ENCODE assay signal across 8 cellular contexts in the genomic region with DNA sequence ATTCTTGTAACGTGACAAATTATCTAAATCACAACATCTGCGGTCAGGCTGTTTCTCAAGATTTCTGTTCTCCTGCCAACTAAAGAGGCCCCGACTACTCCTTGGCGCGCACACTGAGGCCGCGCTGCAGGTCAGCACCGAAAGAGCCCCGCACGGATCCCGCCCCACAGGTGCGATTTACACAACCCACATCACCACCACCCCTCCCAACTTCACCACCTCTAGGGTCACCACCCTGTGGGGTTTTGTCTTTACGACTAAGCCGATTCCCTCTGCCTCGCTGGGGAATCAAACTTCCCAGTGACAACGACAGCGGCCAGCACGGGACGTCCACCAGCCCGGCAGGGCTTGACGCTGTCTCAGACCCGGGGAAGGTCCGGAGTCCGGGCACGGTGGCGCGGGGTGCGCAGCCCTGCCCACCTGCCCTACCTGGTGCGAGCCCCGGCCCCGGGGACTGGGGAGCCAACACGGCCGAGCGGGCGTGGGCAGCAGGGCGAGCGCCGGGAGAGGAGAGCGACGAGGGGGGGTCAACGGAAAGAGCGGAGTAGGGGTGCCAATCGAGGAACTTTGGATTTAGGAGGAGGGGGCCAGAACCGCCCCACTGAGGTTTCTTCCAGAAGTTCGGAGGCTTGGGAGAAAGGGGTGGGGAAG. TPM values are rescaled to one million over a fixed set of nuclear protein-coding genes. Genes with fewer than 3 reads are reported as not detected.
A peak's percentile ranks its signal among the peaks of the same experiment; 100 is the strongest.
DNase-seq lines count a peak whose midpoint lies in the region; ATAC-seq, FAIRE-seq and TF ChIP-seq lines count a peak whose summit lies in the region.

No MANE protein-coding gene starts in this region.

- FAIRE-seq in H1 (lab: Jason Lieb, UNC) (no peak), GM19239 (lab: Jason Lieb, UNC) (no peak)

- peak overlapping the region; percentile 53; the same call in 1 of the 2 replicates for H3K18ac ChIP-seq in H1 (ENCODE audit: extremely low read depth, low read length)

- H3K27ac ChIP-seq in VCaP: peak overlapping the region; percentile 79
- H3K27ac ChIP-seq in H1 (ENCODE audit: low read depth, low read length): no peak overlapping the region
- H3K27ac ChIP-seq in uterus: peak overlapping the region; percentile 86 to 93

- H3K36me3 ChIP-seq in H1 (ENCODE audit: control insufficient read depth in 2 of 4, insufficient read depth in 4 of 4, low read length in 3 of 4): no peaks in the 10 kb centered on the region
- H3K36me3 ChIP-seq in uterus: no peaks in the 10 kb centered on the region

- no peak overlapping the region for H3K14ac ChIP-seq in H1 (ENCODE audit: insufficient read length)

- CTCF ChIA-PET in H1 (lab: Charles Lee; ENCODE audit: partially characterized antibody): interaction anchor here (0.9 kb wide), 1 partner anchor 49 kb away, joined by 6 read pairs; no protein-coding TSS in a partner anchor

- H3K9ac ChIP-seq in H1 (replicated peaks in 1 of 4; ENCODE audit: extremely low read depth in 1 of 4, low read depth in 3 of 4, low read length in 3 of 4): peak overlapping the region; percentile 52 to 59 (median 54); a peak in 6 of 7 replicates

- H2BK120ac ChIP-seq in H1 (replicated peaks; ENCODE audit: low read depth, low read length): no peak overlapping the region

- H4K8ac ChIP-seq in H1 (ENCODE audit: extremely low read depth, insufficient read depth, low read length): peak overlapping the region; percentile 20; the same call in 1 of the 2 replicates

- peaks cover 0 to 12% of the 10 kb centered on the region in 2 experiments; a peak in 2 of 4 replicates for H3K79me2 ChIP-seq in H1 (ENCODE audit: control insufficient read depth in 1 of 2, insufficient read depth in 2 of 2, low read length in 2 of 2)

- H3K27me3 ChIP-seq in H1 (replicated peaks in 1 of 4; ENCODE audit: control insufficient read depth in 3 of 4, extremely low read depth in 1 of 4, insufficient read depth in 3 of 4, low read length in 3 of 4) (no peaks in the 10 kb centered on the region), uterus (no peaks in the 10 kb centered on the region)

- H2BK15ac ChIP-seq in H1 (ENCODE audit: low read length): no peak overlapping the region

- H3K79me1 ChIP-seq in H1 (ENCODE audit: low read depth, low read length): no peaks in the 10 kb centered on the region

- no peak overlapping the region for H4K91ac ChIP-seq in H1 (replicated peaks; ENCODE audit: insufficient read length, low read length)

- peaks cover 0 to 3% (median 2%) of the 10 kb centered on the region in 4 experiments; a peak in 6 of 7 replicates for H3K4me1 ChIP-seq in H1 (replicated peaks in 1 of 4; ENCODE audit: control insufficient read depth in 3 of 4, insufficient read depth in 4 of 4, low read length in 3 of 4)
- no peaks in the 10 kb centered on the region for H3K4me1 ChIP-seq in uterus

- peaks cover 5% of the 10 kb centered on the region; the same call in 1 of the 2 replicates for H3K23me2 ChIP-seq in H1 (ENCODE audit: low read depth, low read length)

- POLR2A ChIA-PET in H1 (lab: Charles Lee; ENCODE audit: partially characterized antibody): no interaction called here

- TF ChIP-seq EP300 in H1 (IDR thresholded peaks at IDR 0.05; ENCODE audit: borderline replicate concordance in 1 of 2, low read depth in 2 of 2, low read length in 2 of 2): no peak

- H3K23ac ChIP-seq in H1 (ENCODE audit: insufficient read length): no peak overlapping the region

- TF ChIP-seq CTCF in VCaP (conservative IDR thresholded peaks at IDR 0.05) (no peak), H1 (IDR thresholded peaks at IDR 0.05; ENCODE audit: control extremely low read depth in 1 of 3, insufficient read depth in 1 of 3, low read depth in 1 of 3, low read length in 3 of 3) (no peak), uterus (IDR thresholded peaks at IDR 0.05) (no peak)

- no peak overlapping the region for H2BK12ac ChIP-seq in H1 (ENCODE audit: low read depth, low read length)

- no peak overlapping the region; the same call in 1 of the 2 replicates for H2AFZ ChIP-seq in H1 (ENCODE audit: low read length)

- peak; percentile 18 for ATAC-seq in HG03039 (IDR thresholded peaks at IDR 0.05; ENCODE audit: unreplicated experiment)

- no peak overlapping the region for H3K56ac ChIP-seq in H1 (replicated peaks; ENCODE audit: insufficient read length, low read depth, low read length)

- H4K5ac ChIP-seq in H1 (ENCODE audit: insufficient read length, low read depth, low read length): no peak overlapping the region

- H3K9me3 ChIP-seq in H1 (ENCODE audit: insufficient read depth in 2 of 2, low read depth in 1 of 2, low read length in 1 of 2) (no peaks in the 10 kb centered on the region), uterus (no peaks in the 10 kb centered on the region)

- H3K4me2 ChIP-seq in H1 (ENCODE audit: insufficient read depth in 1 of 2, low read depth in 2 of 2, low read length in 2 of 2): peak overlapping the region; percentile 84 to 85

- TF ChIP-seq RAD21 in H1 (IDR thresholded peaks at IDR 0.05 in 1 of 2, conservative IDR thresholded peaks at IDR 0.05 in 1 of 2; ENCODE audit: low read depth in 2 of 2, low read length in 2 of 2): no peak

- DNase-seq in GM04504 (ENCODE audit: low read depth): peak; percentile 50
- DNase-seq in H1 (ENCODE audit: low read depth in 1 of 2, low spot score in 2 of 2): peak in 1 of 2 experiments; percentile 67
- DNase-seq in mucosa of gallbladder (ENCODE audit: low spot score): peak; percentile 23
- DNase-seq in uterus: peak; percentile 40 to 42
- no peak for DNase-seq in NCI-H446 (lab: John Stamatoyannopoulos, UW)
- no peak for DNase-seq in GM19239 (ENCODE audit: insufficient read length, low spot score)

- H3K4me3 ChIP-seq in H1 (ENCODE audit: extremely low read depth in 1 of 4, insufficient read depth in 2 of 4, low read depth in 3 of 4, low read length in 4 of 4) (peak overlapping the region; percentile 74 to 84 (median 80)), uterus (peak overlapping the region; percentile 64 to 81)

- H2BK20ac ChIP-seq in H1 (ENCODE audit: low read length): no peak overlapping the region

- H4K20me1 ChIP-seq in H1 (replicated peaks in 1 of 2; ENCODE audit: control insufficient read depth in 1 of 2, insufficient read depth in 2 of 2, low read length in 2 of 2): no peaks in the 10 kb centered on the region

- intact Hi-C loops in uterus (cut with DNase I; ENCODE audit: low total_unique reads): no loop called here

- TF ChIP-seq POLR2A in H1 (IDR thresholded peaks at IDR 0.05; ENCODE audit: control extremely low read depth in 1 of 2, low read depth in 2 of 2, low read length in 2 of 2): no peak
- TF ChIP-seq POLR2A in uterus (IDR thresholded peaks at IDR 0.05): peak in 1 of 2 donors; percentile 11

- no peak overlapping the region for H3K4ac ChIP-seq in H1 (replicated peaks; ENCODE audit: insufficient read length, low read depth, low read length)

- no peak overlapping the region for H2BK5ac ChIP-seq in H1 (ENCODE audit: low read depth, low read length)

- H2AK5ac ChIP-seq in H1 (ENCODE audit: low read depth, low read length): no peak overlapping the region

- WGBS in H1 (ENCODE audit: extremely low coverage in 1 of 2, insufficient coverage in 1 of 2, insufficient read length in 1 of 2, insufficient replicate concordance in 2 of 2, low coverage in 1 of 2, low lambda C conversion rate in 2 of 2, missing lambda C conversion rate in 1 of 2), 2 experiments: 4% methylated on average over 38 of the region's 45 CpGs; no CpG with 5 or more reads in 1 of the 2 experiments

TF ChIP-seq in H1, 55 proteins besides CTCF, POLR2A, EP300 and RAD21:
- peak; percentile 85 for TF ChIP-seq ASH2L (IDR thresholded peaks at IDR 0.05; ENCODE audit: low read length)
- no peak for TF ChIP-seq BCL11A (IDR thresholded peaks at IDR 0.05; ENCODE audit: low read depth in 2 of 2, low read length in 2 of 2)
- TF ChIP-seq SP1 (IDR thresholded peaks at IDR 0.05; ENCODE audit: low read depth, low read length): no peak
- peak in 1 of 2 experiments; percentile 66; a peak in 2 of 4 replicates for TF ChIP-seq SIN3A (conservative IDR thresholded peaks at IDR 0.05 in 1 of 2, IDR thresholded peaks at IDR 0.05 in 1 of 2; ENCODE audit: low read depth in 1 of 2, low read length in 2 of 2)
- TF ChIP-seq HDAC2 (IDR thresholded peaks at IDR 0.05; ENCODE audit: borderline replicate concordance in 1 of 2, low read depth in 2 of 2, low read length in 2 of 2): no peak
- no peak for TF ChIP-seq KDM1A (IDR thresholded peaks at IDR 0.05; ENCODE audit: borderline replicate concordance, low read length)
- TF ChIP-seq KDM4A (IDR thresholded peaks at IDR 0.05; ENCODE audit: low read depth, low read length, severe bottlenecking): peak; percentile 97
- TF ChIP-seq CBX8 (IDR thresholded peaks at IDR 0.05; ENCODE audit: borderline replicate concordance, low read depth, low read length): no peak
- no peak; the same call in 1 of the 2 replicates for TF ChIP-seq TBP (IDR thresholded peaks at IDR 0.05; ENCODE audit: low read depth, low read length)

RNA-seq across cellular contexts. Expression of gene UACA, which starts 0.8 kb away (rescaled TPM):
- total RNA-seq in H1 (2021; fragmentation: NEBNext Ultra II Directional; extraction: Animal tissue kit (Norgen Biotek cat#: 25700)): 34.4 and 38.9 TPM in 2 replicates
- polyA plus RNA-seq in H1 (2011; rRNA removed): 21.1 and 28.6 TPM in 2 replicates
- 18.7 TPM for polyA plus RNA-seq in H1 (2011; cell fraction: cytosol; rRNA removed)
- 57.3 TPM for polyA plus RNA-seq in H1 (2011; cell fraction: nucleus; rRNA removed)
- polyA plus RNA-seq in H1 (2012, experiment 1 of 2): 35.2 to 47.3 TPM (median 39.4 TPM) in 4 replicates
- polyA plus RNA-seq in H1 (2012, experiment 2 of 2): 0.59 TPM
- 35.4 TPM for polyA plus RNA-seq in H1 (2013, experiment 1 of 2)
- 39.7 TPM for polyA plus RNA-seq in H1 (2013, experiment 2 of 2)
- 129 and 134 TPM in 2 replicates for polyA minus RNA-seq in H1 (2011; rRNA and poly(A)+ RNA removed)
- polyA minus RNA-seq in H1 (2011; cell fraction: cytosol; rRNA and poly(A)+ RNA removed): 33.8 TPM
- 83.7 TPM for polyA minus RNA-seq in H1 (2011; cell fraction: nucleus; rRNA and poly(A)+ RNA removed)
- 62.2 TPM for total RNA-seq in mucosa of gallbladder
- total RNA-seq in uterus: 100 to 1,000 TPM in 1 of 4 donors, 10 to 100 TPM in 3; 20.9 to 147 (median 60.6) TPM

Comparison
In these comparisons a context has a peak if more than half of its experiments do, and no peak if none do; other contexts are left out.
1. DNase-seq: peak in GM04504 (single experiment), mucosa of gallbladder (single experiment) and uterus (2 of 2); none in NCI-H446 (0 of 2) and GM19239 (single experiment).